In the genomic region with DNA sequence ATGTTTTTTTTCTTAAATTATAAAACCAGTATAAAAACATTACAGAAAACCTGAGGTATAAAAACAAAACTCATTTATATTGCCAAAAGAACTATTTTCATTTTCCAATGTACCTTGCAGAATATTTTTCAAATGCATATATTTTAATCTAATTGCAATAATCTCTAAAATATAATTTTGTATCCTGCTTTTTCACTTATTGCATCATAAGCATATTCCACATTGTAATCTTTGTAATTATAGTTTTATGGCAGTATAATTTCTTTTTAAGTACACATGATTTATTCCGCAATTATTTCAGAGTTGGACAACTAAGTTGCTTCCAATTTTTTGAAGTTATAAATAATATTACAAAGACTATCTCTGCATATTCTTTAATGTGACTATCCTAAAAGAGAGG, we compare ENCODE assay signal across 24 cellular contexts.
"Had no signal": no experiment of that assay in that cellular context is flagged by ENCODE, and none has a peak within 500 bp of the region (broad histone marks: within the 10 kb centered on the region; RNA-seq: fewer than 3 reads in every experiment).

No MANE protein-coding gene starts in this region.

- H3K27me3 ChIP-seq: colonic mucosa, esophagus squamous epithelium, gastrocnemius medialis, heart right ventricle, left lung had no signal

- H3K9me3 ChIP-seq: colonic mucosa, esophagus squamous epithelium, gastrocnemius medialis, left lung, lower lobe of right lung, mucosa of descending colon had no signal

- H3K4me1 ChIP-seq: colonic mucosa, esophagus squamous epithelium, gastrocnemius medialis, heart right ventricle, left lung, lower lobe of right lung had no signal

- H3K4me3 ChIP-seq: colonic mucosa, esophagus squamous epithelium, gastrocnemius medialis, heart right ventricle, left lung, lower lobe of right lung, mucosa of descending colon had no signal

- H3K36me3 ChIP-seq: colonic mucosa, esophagus squamous epithelium, gastrocnemius medialis, left lung had no signal

- ATAC-seq: effector memory CD8-positive, alpha-beta T cell; esophagus mucosa; gastrocnemius medialis; heart right ventricle; left cardiac atrium; left lung; left ventricle myocardium superior; lower lobe of right lung; mucosa of descending colon had no signal

- H3K27ac ChIP-seq: colonic mucosa, epithelial cell of prostate, esophagus squamous epithelium, gastrocnemius medialis, heart right ventricle, left lung, lower lobe of right lung had no signal

- DNase-seq: colonic mucosa; cortex of kidney; effector CD8-positive, alpha-beta T cell; effector memory CD8-positive, alpha-beta T cell; endodermal cell; erythroblast; esophagus squamous epithelium; foreskin fibroblast; foreskin melanocyte; gastrocnemius medialis; glutamatergic neuron; head of caudate nucleus; heart right ventricle; hippocampal formation; islet precursor cell; left cardiac atrium; left lung; left ventricle myocardium superior; lower lobe of right lung; mesenchymal stem cell; mucosa of descending colon; naive B cell had no signal
